In the genomic region with DNA sequence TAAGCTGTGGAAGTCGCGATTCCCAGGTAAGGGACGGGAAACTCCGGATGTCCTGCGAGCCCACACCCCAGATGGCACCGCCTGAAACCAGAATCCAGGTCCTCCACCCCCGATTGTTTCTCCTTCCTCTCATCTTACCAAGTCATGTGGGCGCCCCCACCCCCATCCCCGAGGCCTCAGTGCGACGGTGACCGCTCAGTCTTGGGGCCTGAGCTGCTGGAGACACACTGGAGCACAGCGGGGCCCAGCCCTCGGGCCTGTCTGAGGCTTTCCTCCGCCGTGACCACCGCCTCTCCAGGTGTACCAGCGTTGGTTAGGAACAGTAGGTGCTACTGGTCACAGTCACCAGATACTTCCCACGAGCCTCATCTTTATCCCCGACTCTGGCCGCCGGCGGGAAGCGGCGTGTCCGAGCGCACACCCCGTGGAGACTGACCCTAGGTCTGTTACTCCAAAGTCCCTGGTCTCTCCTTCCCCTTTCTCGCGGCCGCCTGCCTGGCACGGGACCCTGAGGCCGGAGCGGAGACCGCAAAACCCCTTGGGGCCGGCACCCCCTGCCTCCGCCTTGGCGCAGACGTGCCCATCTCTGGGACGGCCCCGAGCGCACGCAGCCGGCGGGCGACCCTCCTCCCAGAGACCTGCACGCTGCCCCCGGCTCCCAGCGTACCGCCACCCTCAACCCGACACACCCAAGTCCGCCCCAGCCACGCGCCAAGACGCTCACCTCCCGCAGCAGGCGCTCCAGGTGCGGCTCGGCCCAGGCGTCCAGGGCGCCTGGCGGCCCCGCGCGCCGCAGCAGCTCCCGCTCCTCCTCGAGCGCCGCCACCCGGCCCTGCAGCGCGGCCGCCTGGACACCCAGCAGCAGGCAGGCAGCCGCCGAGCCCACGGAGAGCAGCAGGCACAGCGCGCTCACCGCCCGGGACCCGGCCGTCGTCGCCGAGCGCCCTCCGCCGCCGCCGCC, we compare ENCODE assay signal across 8 cellular contexts. TPM values are rescaled to one million over a fixed set of nuclear protein-coding genes. Genes with fewer than 3 reads are reported as not detected.
DNase-seq lines count a peak whose midpoint lies in the region; ATAC-seq and TF ChIP-seq lines count a peak whose summit lies in the region.

No MANE protein-coding gene starts in this region.

- intact Hi-C loops in activated naive CD4-positive, alpha-beta T cell treated with anti-CD3 and anti-CD28 coated beads for 36 hours (cut with micrococcal nuclease), result loop anchor here (1.0 kb wide), 2 partner anchors 309 to 357 kb away; partner anchors contain the start of gene PHYKPL

- ATAC-seq in T-cell (replicated peaks in 1 of 4) (peak in 2 of 4 experiments; percentile 31), HG03520 (IDR thresholded peaks at IDR 0.05; ENCODE audit: unreplicated experiment) (no peak), HG02571 (IDR thresholded peaks at IDR 0.05; ENCODE audit: unreplicated experiment) (no peak)

- H3K27ac Mint-ChIP-seq in activated naive CD4-positive, alpha-beta T cell treated with anti-CD3 and anti-CD28 coated beads for 36 hours, result no peak overlapping the region
- H3K27ac Mint-ChIP-seq in T-cell (no peak overlapping the region), neural crest cell (ENCODE audit: unreplicated experiment) (peak overlapping the region; percentile 19)

- TF ChIP-seq CTCF in fibroblast of the aortic adventitia (IDR thresholded peaks at IDR 0.05; ENCODE audit: insufficient read depth, low read length) (no peak), neural crest cell (conservative IDR thresholded peaks at IDR 0.05) (peak; percentile 37)

- POLR2A ChIA-PET in T-cell (lab: Charles Lee), result no interaction called here

- peak; percentile 8 for DNase-seq in activated naive CD4-positive, alpha-beta T cell treated with anti-CD3 and anti-CD28 coated beads for 36 hours
- no peak for DNase-seq in activated naive CD4-positive, alpha-beta T cell treated with Interleukin-2 at 50 U/mL for 16 hours
- DNase-seq in T-cell (peak in 2 of 34 experiments; percentile 2 to 4), fibroblast of the aortic adventitia (ENCODE audit: low read depth) (no peak), neural crest cell (ENCODE audit: low read depth, low spot score) (peak; percentile 43), DMS53 (lab: John Stamatoyannopoulos, UW) (no peak)

- peaks cover 7% of the 10 kb centered on the region for H3K9me3 Mint-ChIP-seq in activated naive CD4-positive, alpha-beta T cell treated with anti-CD3 and anti-CD28 coated beads for 36 hours
- H3K9me3 Mint-ChIP-seq in T-cell, result peaks cover 3 to 7% (median 3%) of the 10 kb centered on the region in 3 donors
- H3K9me3 Mint-ChIP-seq in neural crest cell, result peaks cover 1% of the 10 kb centered on the region

- peak overlapping the region; percentile 52 for H3K4me3 ChIP-seq in fibroblast of the aortic adventitia (ENCODE audit: low read depth, low read length)

- H3K4me3 Mint-ChIP-seq in activated naive CD4-positive, alpha-beta T cell treated with anti-CD3 and anti-CD28 coated beads for 36 hours, result peak overlapping the region; percentile 34
- H3K4me3 Mint-ChIP-seq in T-cell, result peak overlapping the region; percentile 36 to 74 (median 56)
- H3K4me3 Mint-ChIP-seq in neural crest cell, result peak overlapping the region; percentile 89

- peaks cover 7% of the 10 kb centered on the region for H3K4me1 Mint-ChIP-seq in activated naive CD4-positive, alpha-beta T cell treated with anti-CD3 and anti-CD28 coated beads for 36 hours (ENCODE audit: low read depth)
- peaks cover 0 to 15% (median 7%) of the 10 kb centered on the region in 3 donors for H3K4me1 Mint-ChIP-seq in T-cell
- peaks cover 49% of the 10 kb centered on the region for H3K4me1 Mint-ChIP-seq in neural crest cell

- H3K27me3 Mint-ChIP-seq in activated naive CD4-positive, alpha-beta T cell treated with anti-CD3 and anti-CD28 coated beads for 36 hours (ENCODE audit: low read depth), result peaks cover 45% of the 10 kb centered on the region
- peaks cover 51 to 57% of the 10 kb centered on the region in 2 donors for H3K27me3 Mint-ChIP-seq in T-cell
- peaks cover 43% of the 10 kb centered on the region for H3K27me3 Mint-ChIP-seq in neural crest cell (ENCODE audit: low read depth)

- peaks cover 7% of the 10 kb centered on the region for H3K36me3 Mint-ChIP-seq in activated naive CD4-positive, alpha-beta T cell treated with anti-CD3 and anti-CD28 coated beads for 36 hours (ENCODE audit: low read depth)
- H3K36me3 Mint-ChIP-seq in T-cell (peaks cover 5% of the 10 kb centered on the region), neural crest cell (ENCODE audit: low read depth) (peaks cover 15% of the 10 kb centered on the region)

- CTCF ChIA-PET in activated naive CD4-positive, alpha-beta T cell treated with anti-CD3 and anti-CD28 coated beads for 36 hours (lab: Charles Lee), result interaction anchor here (0.5 to 2.1 kb wide), 4 partner anchors 14 to 131 kb away, joined by 3 to 7 read pairs (median 6); no protein-coding TSS in a partner anchor
- CTCF ChIA-PET in T-cell (lab: Charles Lee), result no interaction called here

RNA-seq across cellular contexts. Expression of gene COL23A1, which starts 0.7 kb away (rescaled TPM):
- total RNA-seq in activated naive CD4-positive, alpha-beta T cell treated with anti-CD3 and anti-CD28 coated beads for 36 hours, result under 1 TPM in 1 of 2 experiments, not detected in 1; 0.07 TPM
- under 1 TPM in 2 of 5 donors, not detected in 3; 0.07 to 0.13 TPM for total RNA-seq in T-cell
- total RNA-seq in fibroblast of the aortic adventitia (ENCODE audit: low replicate concordance), result 0.57 TPM in 1 of 2 replicates, not detected in the other
- total RNA-seq in neural crest cell, result 33.7 and 34.0 TPM in 2 replicates

RNA-seq across cellular contexts. Expression of gene CLK4, which starts 37.4 kb away (rescaled TPM):
- 10 to 100 TPM; 33.9 to 34.9 TPM for total RNA-seq in activated naive CD4-positive, alpha-beta T cell treated with anti-CD3 and anti-CD28 coated beads for 36 hours
- total RNA-seq in T-cell (10 to 100 TPM; 83.2 to 93.5 (median 86.5) TPM), fibroblast of the aortic adventitia (ENCODE audit: low replicate concordance) (30.8 and 36.0 TPM in 2 replicates), neural crest cell (25.1 and 30.0 TPM in 2 replicates)

Comparison
In these comparisons a context has a peak if more than half of its experiments do, and no peak if none do; other contexts are left out.
1. DNase-seq: peak in activated naive CD4-positive, alpha-beta T cell treated with anti-CD3 and anti-CD28 coated beads for 36 hours (single experiment) and neural crest cell (single experiment); none in activated naive CD4-positive, alpha-beta T cell treated with Interleukin-2 at 50 U/mL for 16 hours (single experiment), fibroblast of the aortic adventitia (single experiment) and DMS53 (single experiment).
2. H3K4me3 Mint-ChIP-seq: peak in every context shown above with its lines; median percentile 89 in neural crest cell; 56 in T-cell; 34 in activated naive CD4-positive, alpha-beta T cell treated with anti-CD3 and anti-CD28 coated beads for 36 hours.
3. RNA of gene COL23A1, which starts 0.7 kb away (total RNA-seq): 33.7 to 34.0 TPM in neural crest cell; 0.07 TPM in activated naive CD4-positive, alpha-beta T cell treated with anti-CD3 and anti-CD28 coated beads for 36 hours, 0.07 to 0.13 TPM in T-cell and 0.57 TPM in fibroblast of the aortic adventitia; every median in the first group is over 10 times any median in the second.